ENCODE assay signal across 9 cellular contexts in the genomic region with DNA sequence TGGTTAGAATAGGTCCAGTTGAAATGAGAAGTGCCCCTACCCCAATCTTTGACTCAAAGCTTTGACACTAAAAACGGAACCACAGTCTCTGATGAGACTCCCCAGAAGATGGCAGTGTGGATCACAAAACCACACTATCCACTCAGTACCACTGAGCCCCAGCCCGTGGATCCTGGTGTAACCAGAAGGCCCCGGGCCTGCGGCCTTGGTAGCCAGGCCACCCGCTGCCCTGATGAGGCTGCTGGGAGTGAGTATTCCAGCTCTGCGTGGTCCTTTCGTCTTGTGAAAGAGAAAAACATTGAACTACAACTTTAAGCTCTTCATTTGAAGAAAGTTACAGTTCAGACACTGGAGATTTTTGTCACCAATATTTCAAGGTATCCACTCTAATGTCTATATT. TPM values are rescaled to one million over a fixed set of nuclear protein-coding genes. Genes with fewer than 3 reads are reported as not detected.
A peak's percentile ranks its signal among the peaks of the same experiment; 100 is the strongest.
DNase-seq lines count a peak whose midpoint lies in the region; ATAC-seq and TF ChIP-seq lines count a peak whose summit lies in the region.
"Had no signal": no experiment of that assay in that cellular context is flagged by ENCODE, and none has a peak within 500 bp of the region (broad histone marks: within the 10 kb centered on the region; RNA-seq: fewer than 3 reads in every experiment).

No MANE protein-coding gene starts in this region.

- no peak for TF ChIP-seq EP300 in upper lobe of left lung (IDR thresholded peaks at IDR 0.05)

- H3K27ac ChIP-seq in parathyroid adenoma (no peak overlapping the region), upper lobe of left lung (peak overlapping the region in 2 of 4 donors; percentile 2 to 15)

- POLR2A ChIA-PET in activated naive CD8-positive, alpha-beta T cell treated with anti-CD3 and anti-CD28 coated beads, Interleukin-2, amount 10 ng/mL, durations not matched to agents 7 days and 5 days (lab: Charles Lee): interaction anchor here (1.7 kb wide), 1 partner anchor 12 kb away, joined by 5 read pairs; no protein-coding TSS in a partner anchor

- H3K4me2 ChIP-seq in parathyroid adenoma (ENCODE audit: low read length): no peak overlapping the region

- DNase-seq in NCI-H524 (lab: John Stamatoyannopoulos, UW) (peak; percentile 54 to 82), NCI-H524 treated with DMSO at 0.1 percent for 48 hours (lab: John Stamatoyannopoulos, UW) (no peak), MG63 (peak; percentile 81), SKM-1 (lab: John Stamatoyannopoulos, UW; ENCODE audit: unreplicated experiment) (peak; percentile 1), Right ventricle myocardium inferior (ENCODE audit: missing footprints) (peak; percentile 83), upper lobe of left lung (peak; percentile 77 to 84)
- DNase-seq in activated naive CD8-positive, alpha-beta T cell treated with anti-CD3 and anti-CD28 coated beads, Interleukin-2, amount 10 ng/mL, durations not matched to agents 7 days and 5 days: peak; percentile 45

- peaks cover 33% of the 10 kb centered on the region for H3K27me3 Mint-ChIP-seq in activated naive CD8-positive, alpha-beta T cell treated with anti-CD3 and anti-CD28 coated beads, Interleukin-2, amount 10 ng/mL, durations not matched to agents 7 days and 5 days

- no peaks in the 10 kb centered on the region for H3K9me3 ChIP-seq in MG63
- H3K9me3 ChIP-seq in parathyroid adenoma (ENCODE audit: control insufficient read depth, low read length): no peaks in the 10 kb centered on the region
- no peaks in the 10 kb centered on the region for H3K9me3 ChIP-seq in upper lobe of left lung

- peaks cover 4% of the 10 kb centered on the region for H3K4me1 Mint-ChIP-seq in activated naive CD8-positive, alpha-beta T cell treated with anti-CD3 and anti-CD28 coated beads, Interleukin-2, amount 10 ng/mL, durations not matched to agents 7 days and 5 days

- no peak overlapping the region for H3K27ac Mint-ChIP-seq in activated naive CD8-positive, alpha-beta T cell treated with anti-CD3 and anti-CD28 coated beads, Interleukin-2, amount 10 ng/mL, durations not matched to agents 7 days and 5 days

- WGBS in upper lobe of left lung, 2 donors: 13 to 14% methylated on average over 7 of the region's 7 CpGs

- no peaks in the 10 kb centered on the region for H3K36me3 Mint-ChIP-seq in activated naive CD8-positive, alpha-beta T cell treated with anti-CD3 and anti-CD28 coated beads, Interleukin-2, amount 10 ng/mL, durations not matched to agents 7 days and 5 days

- H3K9ac ChIP-seq in parathyroid adenoma: no peak overlapping the region

- no peak overlapping the region for H3K4me3 Mint-ChIP-seq in activated naive CD8-positive, alpha-beta T cell treated with anti-CD3 and anti-CD28 coated beads, Interleukin-2, amount 10 ng/mL, durations not matched to agents 7 days and 5 days

- H3K4me3 ChIP-seq in MG63 (no peak overlapping the region), parathyroid adenoma (ENCODE audit: low read depth, low read length) (no peak overlapping the region), upper lobe of left lung (no peak overlapping the region)
- H3K4me3 ChIP-seq: skin epidermis had no signal

- no peak for TF ChIP-seq POLR2A in upper lobe of left lung (IDR thresholded peaks at IDR 0.05)

- TF ChIP-seq CTCF in parathyroid adenoma (IDR thresholded peaks at IDR 0.05): peak; percentile 60
- peak; percentile 55 to 79 (median 72) for TF ChIP-seq CTCF in upper lobe of left lung (IDR thresholded peaks at IDR 0.05)

- no peaks in the 10 kb centered on the region for H3K79me2 ChIP-seq in parathyroid adenoma

- no peaks in the 10 kb centered on the region for H3K27me3 ChIP-seq in MG63
- no peaks in the 10 kb centered on the region for H3K27me3 ChIP-seq in parathyroid adenoma (ENCODE audit: control insufficient read depth, insufficient read depth, low read length)
- H3K27me3 ChIP-seq in upper lobe of left lung: no peaks in the 10 kb centered on the region

- no peaks in the 10 kb centered on the region for H3K36me3 ChIP-seq in MG63
- no peaks in the 10 kb centered on the region for H3K36me3 ChIP-seq in parathyroid adenoma (ENCODE audit: control insufficient read depth, insufficient read depth, low read length)
- H3K36me3 ChIP-seq in upper lobe of left lung: no peaks in the 10 kb centered on the region

- H2AFZ ChIP-seq in parathyroid adenoma: peak overlapping the region; percentile 92

- ATAC-seq in activated naive CD8-positive, alpha-beta T cell treated with anti-CD3 and anti-CD28 coated beads, Interleukin-2, amount 10 ng/mL, durations not matched to agents 7 days and 5 days (ENCODE audit: low read depth): peak; percentile 81
- ATAC-seq in Right ventricle myocardium inferior (peak; percentile 97), upper lobe of left lung (ENCODE audit: low FRiP score in 2 of 2) (peak; percentile 93 to 96)

- no peaks in the 10 kb centered on the region for H3K4me1 ChIP-seq in parathyroid adenoma
- peaks cover 0 to 4% (median 0%) of the 10 kb centered on the region in 4 donors for H3K4me1 ChIP-seq in upper lobe of left lung

- intact Hi-C loops in Right ventricle myocardium inferior (cut with DNase I): loop anchor here (2.0 to 10.0 kb wide), 3 partner anchors 101 to 1533 kb away; no protein-coding TSS in a partner anchor

- no peaks in the 10 kb centered on the region for H3K9me3 Mint-ChIP-seq in activated naive CD8-positive, alpha-beta T cell treated with anti-CD3 and anti-CD28 coated beads, Interleukin-2, amount 10 ng/mL, durations not matched to agents 7 days and 5 days

RNA-seq across cellular contexts. Expression of a gene that starts 42.2 kb away (rescaled TPM):
- 0.96 TPM in 1 of 2 replicates, not detected in the other for total RNA-seq in MG63 (2014; rRNA removed; shearing (Covaris generic); ENCODE audit: low replicate concordance)
- 1 to 10 TPM; 2.1 to 2.7 TPM for total RNA-seq in activated naive CD8-positive, alpha-beta T cell treated with anti-CD3 and anti-CD28 coated beads, Interleukin-2, amount 10 ng/mL, durations not matched to agents 7 days and 5 days
- total RNA-seq in Right ventricle myocardium inferior (1.0 TPM), upper lobe of left lung (100 to 1,000 TPM in 5 of 6 donors, 10 to 100 TPM in 1; 67.1 to 423 (median 158) TPM)

RNA-seq across cellular contexts. Expression of a gene that starts 45.0 kb away (rescaled TPM):
- 91.4 and 150 TPM in 2 replicates for total RNA-seq in MG63 (2014; rRNA removed; shearing (Covaris generic); ENCODE audit: low replicate concordance)
- 1 to 10 TPM; 9.5 TPM for total RNA-seq in activated naive CD8-positive, alpha-beta T cell treated with anti-CD3 and anti-CD28 coated beads, Interleukin-2, amount 10 ng/mL, durations not matched to agents 7 days and 5 days
- total RNA-seq in Right ventricle myocardium inferior (180 TPM), upper lobe of left lung (100 to 1,000 TPM in 3 of 6 donors, 10 to 100 TPM in 3; 55.4 to 410 (median 111) TPM)

Comparison
In these comparisons a context has a peak if more than half of its experiments do, and no peak if none do; other contexts are left out.
1. RNA of a gene that starts 42.2 kb away (total RNA-seq): 67.1 to 423 TPM in upper lobe of left lung; 2.1 to 2.7 TPM in activated naive CD8-positive, alpha-beta T cell treated with anti-CD3 and anti-CD28 coated beads, Interleukin-2, amount 10 ng/mL, durations not matched to agents 7 days and 5 days, 1.0 TPM in Right ventricle myocardium inferior (single experiment) and 0.96 TPM in MG63; every median in the first group is over 10 times any median in the second.
2. Peak in every context shown above with its lines, with median percentiles within 50 percentile points of each other: ATAC-seq.